8 cellular contexts compared by ENCODE assay signal in genomic region chr6:137707590-137708360, GRCh38.
DNase-seq lines count a peak whose midpoint lies in the region; ATAC-seq and TF ChIP-seq lines count a peak whose summit lies in the region.

No MANE protein-coding gene starts in this region.

- peak; percentile 70 for TF ChIP-seq CTCF in GM12873 (IDR thresholded peaks at IDR 0.05; ENCODE audit: insufficient read depth, low read depth, low read length, missing control alignments)
- peak; percentile 62 for TF ChIP-seq CTCF in astrocyte of the spinal cord (IDR thresholded peaks at IDR 0.05; ENCODE audit: low read depth, low read length)

- H3K4me1 Mint-ChIP-seq in immature natural killer cell = peaks cover 58 to 60% of the 10 kb centered on the region in 2 donors

- peaks cover 0 to 5% (median 3%) of the 10 kb centered on the region in 3 donors for H3K36me3 Mint-ChIP-seq in immature natural killer cell

- H3K4me3 ChIP-seq in astrocyte of the spinal cord (ENCODE audit: low read depth, low read length) = no peak overlapping the region

- H3K9me3 Mint-ChIP-seq in immature natural killer cell = peaks cover 0 to 3% (median 0%) of the 10 kb centered on the region in 6 donors

- H3K4me3 Mint-ChIP-seq in immature natural killer cell = peak overlapping the region; percentile 40 to 74 (median 67)

- in situ Hi-C loops in astrocyte of the spinal cord (cut with HindIII; ENCODE audit: low sequenced_read_pairs) = no loop called here

- peak; percentile 55 for DNase-seq in NCI-H1436 (lab: John Stamatoyannopoulos, UW)
- DNase-seq in T-helper 9 cell = peak; percentile 79
- peak; percentile 86 for DNase-seq in astrocyte of the spinal cord (ENCODE audit: low read depth, low spot score)
- peak; percentile 96 to 97 (median 97) for DNase-seq in immature natural killer cell
- DNase-seq in smooth muscle cell of the brain vasculature (ENCODE audit: low read depth, low spot score) = peak; percentile 43

- H3K27me3 Mint-ChIP-seq in immature natural killer cell (ENCODE audit: low read depth in 3 of 3) = peaks cover 10 to 26% (median 20%) of the 10 kb centered on the region in 3 donors

- ATAC-seq in HG02759 (IDR thresholded peaks at IDR 0.05; ENCODE audit: unreplicated experiment) (peak; percentile 73), GM18519 (IDR thresholded peaks at IDR 0.05; ENCODE audit: low FRiP score, unreplicated experiment) (no peak)

- peak overlapping the region; percentile 91 to 98 (median 93) for H3K27ac Mint-ChIP-seq in immature natural killer cell

Comparison
In these comparisons a context has a peak if more than half of its experiments do, and no peak if none do; other contexts are left out.
1. DNase-seq: peak in every context shown above with its lines; median percentile 97 in immature natural killer cell; 86 in astrocyte of the spinal cord; 79 in T-helper 9 cell; 55 in NCI-H1436; 43 in smooth muscle cell of the brain vasculature.